18 cellular contexts compared by ENCODE assay signal in the genomic region with DNA sequence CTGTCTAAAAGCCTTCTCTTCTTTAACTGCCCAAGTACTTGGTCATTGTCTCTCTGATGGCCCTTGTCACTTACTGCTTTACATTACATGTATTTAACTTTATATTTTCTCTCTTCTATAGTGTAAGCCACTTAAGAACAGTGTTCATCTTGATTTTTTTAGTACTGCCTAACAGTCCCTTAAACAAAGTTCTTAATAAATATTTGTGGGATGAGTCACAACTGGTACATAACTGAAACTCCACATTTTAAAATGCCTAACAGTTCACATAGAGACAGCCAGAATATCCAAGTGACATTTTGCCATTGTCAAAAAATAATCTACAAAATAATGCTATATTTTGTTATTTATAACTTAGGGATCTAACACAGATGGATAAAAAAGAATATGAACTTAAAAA.
DNase-seq lines count a peak whose midpoint lies in the region; ATAC-seq and TF ChIP-seq lines count a peak whose summit lies in the region.
"Had no signal": no experiment of that assay in that cellular context is flagged by ENCODE, and none has a peak within 500 bp of the region (broad histone marks: within the 10 kb centered on the region; RNA-seq: fewer than 3 reads in every experiment).

No MANE protein-coding gene starts in this region.

- CTCF ChIA-PET in activated CD8-positive, alpha-beta T cell treated with anti-CD3 and anti-CD28 coated beads for 36 hours (lab: Charles Lee), result interaction anchor here (0.9 kb wide), 1 partner anchor 11 kb away, joined by 3 read pairs; no protein-coding TSS in a partner anchor

- POLR2A ChIA-PET in activated CD8-positive, alpha-beta T cell treated with anti-CD3 and anti-CD28 coated beads for 36 hours (lab: Charles Lee), result no interaction called here

- no peak overlapping the region for H3K27ac Mint-ChIP-seq in stimulated activated naive CD8-positive, alpha-beta T cell treated with anti-CD3 and anti-CD28 coated beads, Interleukin-15, amount 100 ng/mL, for 72 hours
- H3K27ac Mint-ChIP-seq in activated CD8-positive, alpha-beta T cell treated with anti-CD3 and anti-CD28 coated beads for 36 hours, result no peak overlapping the region
- no peak overlapping the region for H3K27ac Mint-ChIP-seq in endothelial cell (ENCODE audit: unreplicated experiment)
- H3K27ac Mint-ChIP-seq: activated naive CD8-positive, alpha-beta T cell; B cell; natural killer cell treated with Interleukin-12 subunit alpha and Interleukin-12 subunit beta and Interleukin-15 and Interleukin-18, amount 100 ng/mL, for 72 hours had no signal

- no peaks in the 10 kb centered on the region for H3K36me3 Mint-ChIP-seq in activated CD8-positive, alpha-beta T cell treated with anti-CD3 and anti-CD28 coated beads for 36 hours (ENCODE audit: low read depth)
- no peaks in the 10 kb centered on the region for H3K36me3 Mint-ChIP-seq in endothelial cell (ENCODE audit: low read depth, unreplicated experiment)
- H3K36me3 Mint-ChIP-seq: activated naive CD8-positive, alpha-beta T cell; natural killer cell treated with Interleukin-12 subunit alpha and Interleukin-12 subunit beta and Interleukin-15 and Interleukin-18, amount 100 ng/mL, for 72 hours had no signal

- no peak for TF ChIP-seq CTCF in cardiac fibroblast (IDR thresholded peaks at IDR 0.05; ENCODE audit: low read depth, low read length)
- no peak for TF ChIP-seq CTCF in activated CD8-positive, alpha-beta T cell treated with anti-CD3 and anti-CD28 coated beads for 36 hours (IDR thresholded peaks at IDR 0.05)
- TF ChIP-seq CTCF in endothelial cell (IDR thresholded peaks at IDR 0.05; ENCODE audit: unreplicated experiment), result no peak

- no peak overlapping the region for H3K4me3 Mint-ChIP-seq in stimulated activated naive CD8-positive, alpha-beta T cell treated with anti-CD3 and anti-CD28 coated beads, Interleukin-15, amount 100 ng/mL, for 72 hours
- no peak overlapping the region for H3K4me3 Mint-ChIP-seq in activated CD8-positive, alpha-beta T cell treated with anti-CD3 and anti-CD28 coated beads for 36 hours
- no peak overlapping the region for H3K4me3 Mint-ChIP-seq in endothelial cell (ENCODE audit: unreplicated experiment)
- H3K4me3 Mint-ChIP-seq: activated naive CD8-positive, alpha-beta T cell; B cell; natural killer cell treated with Interleukin-12 subunit alpha and Interleukin-12 subunit beta and Interleukin-15 and Interleukin-18, amount 100 ng/mL, for 72 hours had no signal

- H3K9me3 Mint-ChIP-seq in stimulated activated naive CD8-positive, alpha-beta T cell treated with anti-CD3 and anti-CD28 coated beads, Interleukin-15, amount 100 ng/mL, for 72 hours, result no peaks in the 10 kb centered on the region
- H3K9me3 Mint-ChIP-seq in activated CD8-positive, alpha-beta T cell treated with anti-CD3 and anti-CD28 coated beads for 36 hours, result no peaks in the 10 kb centered on the region
- H3K9me3 Mint-ChIP-seq in endothelial cell (ENCODE audit: unreplicated experiment), result no peaks in the 10 kb centered on the region
- H3K9me3 Mint-ChIP-seq: natural killer cell treated with Interleukin-12 subunit alpha and Interleukin-12 subunit beta and Interleukin-15 and Interleukin-18, amount 100 ng/mL, for 72 hours had no signal

- H3K4me3 ChIP-seq in cardiac fibroblast (replicated peaks in 1 of 2; ENCODE audit: low read depth in 2 of 2, low read length in 2 of 2), result no peak overlapping the region
- H3K4me3 ChIP-seq: right atrium auricular region, transverse colon had no signal

- no peaks in the 10 kb centered on the region for H3K4me1 Mint-ChIP-seq in stimulated activated naive CD8-positive, alpha-beta T cell treated with anti-CD3 and anti-CD28 coated beads, Interleukin-15, amount 100 ng/mL, for 72 hours
- no peaks in the 10 kb centered on the region for H3K4me1 Mint-ChIP-seq in activated CD8-positive, alpha-beta T cell treated with anti-CD3 and anti-CD28 coated beads for 36 hours (ENCODE audit: low read depth)
- peaks cover 3% of the 10 kb centered on the region for H3K4me1 Mint-ChIP-seq in endothelial cell (ENCODE audit: unreplicated experiment)
- H3K4me1 Mint-ChIP-seq: B cell had no signal

- H3K27me3 Mint-ChIP-seq in stimulated activated naive CD8-positive, alpha-beta T cell treated with anti-CD3 and anti-CD28 coated beads, Interleukin-15, amount 100 ng/mL, for 72 hours, result peaks cover 7% of the 10 kb centered on the region
- H3K27me3 Mint-ChIP-seq in activated CD8-positive, alpha-beta T cell treated with anti-CD3 and anti-CD28 coated beads for 36 hours, result peaks cover 5% of the 10 kb centered on the region
- H3K27me3 Mint-ChIP-seq in endothelial cell (ENCODE audit: unreplicated experiment), result no peaks in the 10 kb centered on the region

- no peak for ATAC-seq in stimulated activated naive CD8-positive, alpha-beta T cell treated with anti-CD3 and anti-CD28 coated beads, Interleukin-15, amount 100 ng/mL, for 72 hours
- no peak for ATAC-seq in activated CD8-positive, alpha-beta T cell treated with anti-CD3 and anti-CD28 coated beads for 36 hours
- no peak for ATAC-seq in HG02571 (IDR thresholded peaks at IDR 0.05; ENCODE audit: unreplicated experiment)
- ATAC-seq: natural killer cell treated with Interleukin-12 subunit alpha and Interleukin-12 subunit beta and Interleukin-15 and Interleukin-18, amount 100 ng/mL, for 72 hours had no signal

- intact Hi-C loops in activated CD8-positive, alpha-beta T cell treated with anti-CD3 and anti-CD28 coated beads for 36 hours (cut with micrococcal nuclease), result no loop called here

- DNase-seq in AG08396 (ENCODE audit: low spot score) (peak; percentile 12), LHCN-M2 (ENCODE audit: low read depth) (peak; percentile 77), cardiac fibroblast (ENCODE audit: low read depth in 2 of 2) (peak; percentile 65 to 66), kidney tubule cell (ENCODE audit: low spot score) (peak; percentile 51), endothelial cell (ENCODE audit: low spot score) (no peak)
- DNase-seq in stimulated activated naive CD8-positive, alpha-beta T cell treated with anti-CD3 and anti-CD28 coated beads, Interleukin-15, amount 100 ng/mL, for 72 hours, result no peak
- DNase-seq in activated CD8-positive, alpha-beta T cell treated with anti-CD3 and anti-CD28 coated beads for 36 hours, result no peak
- DNase-seq: activated CD4-positive, alpha-beta T cell treated with anti-CD3 and anti-CD28 coated beads for 1 hour; DMS 273 treated with DMSO at 0.1 percent for 48 hours; NCI-H1092 treated with DMSO at 0.1 percent for 48 hours; NCI-H2171; NCI-H82; transverse colon had no signal

Comparison
In these comparisons a context has a peak if more than half of its experiments do, and no peak if none do; other contexts are left out.
1. DNase-seq: peak in AG08396 (single experiment), LHCN-M2 (single experiment), cardiac fibroblast (2 of 2) and kidney tubule cell (single experiment); none in stimulated activated naive CD8-positive, alpha-beta T cell treated with anti-CD3 and anti-CD28 coated beads, Interleukin-15, amount 100 ng/mL, for 72 hours (0 of 2), activated CD8-positive, alpha-beta T cell treated with anti-CD3 and anti-CD28 coated beads for 36 hours (single experiment) and endothelial cell (single experiment).